Comparison of ENCODE assay signal across 13 cellular contexts in the genomic region with DNA sequence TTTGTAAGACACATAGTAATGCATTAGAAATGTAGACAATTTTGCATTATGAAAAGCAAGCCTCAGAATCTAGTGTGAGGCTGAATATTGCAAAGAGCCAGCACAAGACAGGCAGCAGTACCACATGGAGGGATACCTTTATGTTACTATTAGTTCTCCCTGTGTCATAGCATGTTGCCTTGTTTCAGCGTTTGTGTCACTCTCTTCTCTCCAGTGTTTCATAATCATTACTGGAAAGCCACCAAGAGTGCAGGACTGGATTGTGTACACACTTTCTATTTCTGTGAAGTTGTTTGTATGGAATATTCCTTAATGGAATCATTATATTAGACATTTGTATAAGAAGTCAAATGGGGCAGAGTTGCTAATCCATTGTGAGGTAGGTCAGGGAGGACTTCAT. TPM values are rescaled to one million over a fixed set of nuclear protein-coding genes. Genes with fewer than 3 reads are reported as not detected.
DNase-seq lines count a peak whose midpoint lies in the region; ATAC-seq and TF ChIP-seq lines count a peak whose summit lies in the region.
"Had no signal": no experiment of that assay in that cellular context is flagged by ENCODE, and none has a peak within 500 bp of the region (broad histone marks: within the 10 kb centered on the region; RNA-seq: fewer than 3 reads in every experiment).

No MANE protein-coding gene starts in this region.

- peaks cover 53% of the 10 kb centered on the region for H3K4me1 ChIP-seq in adipocyte (ENCODE audit: control insufficient read depth, insufficient read depth, low read length)
- H3K4me1 ChIP-seq in left ventricle myocardium inferior, result peaks cover 86% of the 10 kb centered on the region
- peaks cover 0 to 55% (median 44%) of the 10 kb centered on the region in 4 donors for H3K4me1 ChIP-seq in sigmoid colon

- no peak for TF ChIP-seq POLR2A in sigmoid colon (IDR thresholded peaks at IDR 0.05)

- peak; percentile 50 for DNase-seq in AG10803 (ENCODE audit: low read depth)
- peak; percentile 68 for DNase-seq in adipocyte (ENCODE audit: low read depth)
- no peak for DNase-seq in left ventricle myocardium inferior
- no peak for DNase-seq in sigmoid colon
- no peak for DNase-seq in NCI-H2081 treated with DMSO at 0.1 percent for 48 hours (lab: John Stamatoyannopoulos, UW)
- DNase-seq in NCI-H1694 treated with DMSO at 0.1 percent for 48 hours (lab: John Stamatoyannopoulos, UW), result no peak
- DNase-seq in NCI-H2107 treated with DMSO at 0.1 percent for 48 hours (lab: John Stamatoyannopoulos, UW; ENCODE audit: unreplicated experiment), result no peak
- DNase-seq: activated CD8-positive, alpha-beta memory T cell treated with anti-CD3 and anti-CD28 coated beads for 24 hours; activated naive CD8-positive, alpha-beta T cell treated with anti-CD3 and anti-CD28 coated beads for 36 hours; EL; KG1; NCI-H2107 had no signal

- no peaks in the 10 kb centered on the region for H3K9me3 ChIP-seq in adipocyte (ENCODE audit: control insufficient read depth, low read length)
- no peaks in the 10 kb centered on the region for H3K9me3 ChIP-seq in left ventricle myocardium inferior (replicated peaks)
- no peaks in the 10 kb centered on the region for H3K9me3 ChIP-seq in sigmoid colon

- no peak for ATAC-seq in GM19023 (IDR thresholded peaks at IDR 0.05; ENCODE audit: unreplicated experiment)

- intact Hi-C loops in left ventricle myocardium inferior (cut with micrococcal nuclease) (loop anchor here (10.0 kb wide), 1 partner anchor 322 kb away; no protein-coding TSS in a partner anchor), sigmoid colon (cut with DNase I) (loop anchor here (10.0 kb wide), 1 partner anchor 212 kb away; no protein-coding TSS in a partner anchor)

- no peak for TF ChIP-seq CTCF in AG10803 (conservative IDR thresholded peaks at IDR 0.05; ENCODE audit: low read length)
- no peak for TF ChIP-seq CTCF in left ventricle myocardium inferior (IDR thresholded peaks at IDR 0.05; ENCODE audit: borderline replicate concordance)
- no peak for TF ChIP-seq CTCF in sigmoid colon (IDR thresholded peaks at IDR 0.05)

- TF ChIP-seq EP300 in sigmoid colon (IDR thresholded peaks at IDR 0.05), result no peak

- peak overlapping the region; percentile 52 for H3K9ac ChIP-seq in adipocyte (ENCODE audit: low read length)

- peak overlapping the region; percentile 41 for H3K4me3 ChIP-seq in AG10803 (ENCODE audit: low read length)
- H3K4me3 ChIP-seq in adipocyte (ENCODE audit: low read length), result peak overlapping the region; percentile 51
- peak overlapping the region; percentile 29 for H3K4me3 ChIP-seq in left ventricle myocardium inferior
- H3K4me3 ChIP-seq in sigmoid colon, result no peak overlapping the region

- H3K27me3 ChIP-seq in adipocyte (replicated peaks; ENCODE audit: control insufficient read depth, insufficient read depth, low read length), result no peaks in the 10 kb centered on the region
- H3K27me3 ChIP-seq in left ventricle myocardium inferior (ENCODE audit: low read depth), result no peaks in the 10 kb centered on the region
- no peaks in the 10 kb centered on the region for H3K27me3 ChIP-seq in sigmoid colon

- H3K36me3 ChIP-seq in adipocyte (ENCODE audit: control insufficient read depth, insufficient read depth, low read length, severe bottlenecking) (peaks cover 14% of the 10 kb centered on the region), left ventricle myocardium inferior (peaks cover 24% of the 10 kb centered on the region), sigmoid colon (peaks cover 0 to 20% (median 0%) of the 10 kb centered on the region in 4 donors)

- H3K27ac ChIP-seq in left ventricle myocardium inferior (replicated peaks), result peak overlapping the region; percentile 97
- peak overlapping the region; percentile 45 to 74 (median 64) for H3K27ac ChIP-seq in sigmoid colon

- WGBS in sigmoid colon, 2 donors, result 26 to 42% methylated on average over 1 of the region's 1 CpG

RNA-seq across cellular contexts. Expression of a gene that starts 8.6 kb away (rescaled TPM):
- total RNA-seq in left ventricle myocardium inferior, result 24.9 TPM
- total RNA-seq in sigmoid colon, result 10 to 100 TPM; 41.8 to 76.0 (median 49.8) TPM
- 10 to 100 TPM in 1 of 3 donors, 1 to 10 TPM in 2; 9.0 to 13.2 (median 9.2) TPM for polyA plus RNA-seq in sigmoid colon

Comparison
In these comparisons a context has a peak if more than half of its experiments do, and no peak if none do; other contexts are left out.
1. DNase-seq: peak in AG10803 (single experiment) and adipocyte (single experiment); none in left ventricle myocardium inferior (single experiment), sigmoid colon (single experiment), NCI-H2081 treated with DMSO at 0.1 percent for 48 hours (single experiment), NCI-H1694 treated with DMSO at 0.1 percent for 48 hours (single experiment) and NCI-H2107 treated with DMSO at 0.1 percent for 48 hours (single experiment).
2. H3K4me3 ChIP-seq: peak in AG10803 (single experiment), adipocyte (single experiment) and left ventricle myocardium inferior (single experiment); none in sigmoid colon (0 of 4).